11 cellular contexts compared by ENCODE assay signal in the genomic region with DNA sequence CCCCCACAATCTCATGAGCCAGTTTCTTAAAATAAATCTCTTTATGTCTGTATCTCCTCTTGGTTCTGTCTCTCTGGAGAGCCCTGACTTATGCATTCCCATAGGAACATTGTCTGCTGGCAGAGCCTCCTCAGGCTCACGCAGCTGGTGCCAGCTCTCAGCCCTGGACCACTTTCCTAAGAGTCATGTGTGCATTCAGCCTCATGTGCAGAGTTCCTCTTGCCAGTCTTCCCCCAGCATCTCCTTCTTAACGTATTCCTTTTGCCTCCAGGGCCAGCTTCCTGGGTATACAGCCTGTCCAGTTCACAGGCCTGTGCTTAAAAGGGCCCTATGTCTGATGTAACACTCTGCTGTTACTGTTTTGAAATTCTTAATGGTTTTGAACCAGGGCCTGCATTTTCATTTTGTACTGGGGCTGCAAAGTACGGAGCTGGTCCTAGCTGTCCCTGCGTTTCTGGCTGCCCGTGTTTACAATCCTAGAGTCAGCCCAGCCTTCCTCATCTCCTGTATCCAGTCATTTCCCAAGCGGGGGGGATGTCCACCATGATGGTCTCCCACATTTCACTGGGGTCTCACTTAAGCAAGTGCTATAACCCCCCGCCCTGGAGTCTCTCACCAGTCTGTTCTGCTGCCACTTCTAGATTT. TPM values are rescaled to one million over a fixed set of nuclear protein-coding genes. Genes with fewer than 3 reads are reported as not detected.
DNase-seq lines count a peak whose midpoint lies in the region; ATAC-seq and TF ChIP-seq lines count a peak whose summit lies in the region.
"Had no signal": no experiment of that assay in that cellular context is flagged by ENCODE, and none has a peak within 500 bp of the region (broad histone marks: within the 10 kb centered on the region; RNA-seq: fewer than 3 reads in every experiment).

No MANE protein-coding gene starts in this region.

- WGBS in GM23248 (ENCODE audit: low coverage in 1 of 2, low lambda C conversion rate in 2 of 2, missing lambda C conversion rate in 2 of 2), 2 experiments = 40 to 45% methylated on average over 7 of the region's 7 CpGs

- no peak for ATAC-seq in Panc1
- no peak for ATAC-seq in stimulated activated memory B cell treated with anti-CD40 and anti-IgM and Interleukin-4, amounts not matched to agents 10 μg/mL and 1 μg/mL and 100 μg/mL, for 72 hours
- ATAC-seq in GM21528 (IDR thresholded peaks at IDR 0.05; ENCODE audit: low FRiP score, unreplicated experiment) = no peak
- ATAC-seq: GM23338 had no signal

- peaks cover 63% of the 10 kb centered on the region for H3K36me3 Mint-ChIP-seq in stimulated activated memory B cell treated with anti-CD40 and anti-IgM and Interleukin-4, amounts not matched to agents 10 μg/mL and 1 μg/mL and 100 μg/mL, for 72 hours

- H3K36me3 ChIP-seq in GM23248 (ENCODE audit: low read depth) (no peaks in the 10 kb centered on the region), Panc1 (ENCODE audit: control insufficient read depth, insufficient read depth, low read length) (no peaks in the 10 kb centered on the region), left ventricle myocardium inferior (no peaks in the 10 kb centered on the region)

- intact Hi-C loops in Panc1 (cut with micrococcal nuclease; ENCODE audit: unreplicated experiment) = no loop called here
- intact Hi-C loops in left ventricle myocardium inferior (cut with micrococcal nuclease) = no loop called here

- H3K79me2 ChIP-seq in GM23248 (ENCODE audit: insufficient read depth) = no peaks in the 10 kb centered on the region

- H3K4me1 Mint-ChIP-seq in stimulated activated memory B cell treated with anti-CD40 and anti-IgM and Interleukin-4, amounts not matched to agents 10 μg/mL and 1 μg/mL and 100 μg/mL, for 72 hours = peaks cover 99% of the 10 kb centered on the region

- H3K27me3 Mint-ChIP-seq in stimulated activated memory B cell treated with anti-CD40 and anti-IgM and Interleukin-4, amounts not matched to agents 10 μg/mL and 1 μg/mL and 100 μg/mL, for 72 hours = no peaks in the 10 kb centered on the region

- H3K9ac ChIP-seq in GM23248 = no peak overlapping the region

- H3K4me1 ChIP-seq in GM23248 (ENCODE audit: insufficient read depth) (peaks cover 10% of the 10 kb centered on the region), Panc1 (ENCODE audit: control insufficient read depth, insufficient read depth, low read length) (peaks cover 7% of the 10 kb centered on the region), left ventricle myocardium inferior (peaks cover 58% of the 10 kb centered on the region)

- peak overlapping the region; percentile 72 for H3K27ac Mint-ChIP-seq in stimulated activated memory B cell treated with anti-CD40 and anti-IgM and Interleukin-4, amounts not matched to agents 10 μg/mL and 1 μg/mL and 100 μg/mL, for 72 hours
- H3K27ac Mint-ChIP-seq: GM23338 had no signal

- H3K9me2 ChIP-seq in GM23248 (ENCODE audit: insufficient read depth) = no peaks in the 10 kb centered on the region

- H3K4me3 ChIP-seq in GM23248 = no peak overlapping the region
- no peak overlapping the region for H3K4me3 ChIP-seq in Panc1 (ENCODE audit: low read depth in 2 of 2, low read length in 2 of 2)
- H3K4me3 ChIP-seq in left ventricle myocardium inferior = no peak overlapping the region
- H3K4me3 ChIP-seq: GM23338 had no signal

- CTCF ChIA-PET in Panc1 (lab: Charles Lee) = interaction anchor here (0.7 kb wide), 1 partner anchor 25 kb away, joined by 4 read pairs; no protein-coding TSS in a partner anchor

- H3K4me3 Mint-ChIP-seq in stimulated activated memory B cell treated with anti-CD40 and anti-IgM and Interleukin-4, amounts not matched to agents 10 μg/mL and 1 μg/mL and 100 μg/mL, for 72 hours = no peak overlapping the region
- H3K4me3 Mint-ChIP-seq: GM23338 had no signal

- no peaks in the 10 kb centered on the region; the same call in 1 of the 2 replicates for H4K20me1 ChIP-seq in GM23248 (ENCODE audit: insufficient read depth)

- DNase-seq in GM23248 (peak; percentile 29), Panc1 (ENCODE audit: low read depth, low spot score) (no peak), left ventricle myocardium inferior (no peak), cerebellar cortex (ENCODE audit: low spot score) (no peak), NCI-H510A (lab: John Stamatoyannopoulos, UW) (no peak)
- DNase-seq: amniotic stem cell, KBM-7, NCI-H748 treated with DMSO at 0.1 percent for 48 hours had no signal

- no peak overlapping the region for H2AFZ ChIP-seq in GM23248
- H2AFZ ChIP-seq: GM23338 had no signal

- H3K4me2 ChIP-seq in GM23248 (ENCODE audit: unreplicated experiment) = no peak overlapping the region
- H3K4me2 ChIP-seq: GM23338 had no signal

- POLR2A ChIA-PET in Panc1 (lab: Charles Lee) = interaction anchor here (0.9 kb wide), 1 partner anchor 19 kb away, joined by 3 read pairs; no protein-coding TSS in a partner anchor

- H3K27me3 ChIP-seq in GM23248 (replicated peaks; ENCODE audit: insufficient read depth) (no peaks in the 10 kb centered on the region), Panc1 (ENCODE audit: control insufficient read depth, insufficient read depth, low read length) (no peaks in the 10 kb centered on the region), left ventricle myocardium inferior (ENCODE audit: low read depth) (no peaks in the 10 kb centered on the region)

- H3K27ac ChIP-seq in GM23248 = no peak overlapping the region
- H3K27ac ChIP-seq in Panc1 (ENCODE audit: low read length) = 0 out of 2 replicates have a peak overlapping the region, but pooled peaks have one; percentile 23
- H3K27ac ChIP-seq in left ventricle myocardium inferior (replicated peaks) = peak overlapping the region; percentile 43

- TF ChIP-seq CTCF in Panc1 (IDR thresholded peaks at IDR 0.05) = no peak
- TF ChIP-seq CTCF in left ventricle myocardium inferior (IDR thresholded peaks at IDR 0.05; ENCODE audit: borderline replicate concordance) = no peak

- BruUV-seq in Panc1 (replicated peaks; lab: Mats Ljungman, UMichigan) = no TSS peak

- H3K9me3 Mint-ChIP-seq in stimulated activated memory B cell treated with anti-CD40 and anti-IgM and Interleukin-4, amounts not matched to agents 10 μg/mL and 1 μg/mL and 100 μg/mL, for 72 hours = no peaks in the 10 kb centered on the region
- H3K9me3 Mint-ChIP-seq: GM23338 had no signal

- in situ Hi-C loops in GM23248 (cut with MboI) (no loop called here), Panc1 (cut with HindIII; ENCODE audit: low pct_unique_long_range_greater_than_20kb, low sequenced_read_pairs) (no loop called here)

- no peaks in the 10 kb centered on the region for H3F3A ChIP-seq in GM23248 (ENCODE audit: insufficient read depth)

- H3K9me3 ChIP-seq in GM23248 (ENCODE audit: low read depth) = no peaks in the 10 kb centered on the region
- no peaks in the 10 kb centered on the region for H3K9me3 ChIP-seq in Panc1 (ENCODE audit: control insufficient read depth, insufficient read depth, low read depth, low read length)
- no peaks in the 10 kb centered on the region for H3K9me3 ChIP-seq in left ventricle myocardium inferior (replicated peaks)

RNA-seq across cellular contexts. Expression of a gene that starts 18.1 kb away (rescaled TPM):
- 1.5 and 2.4 TPM in 2 replicates for total RNA-seq in GM23248 (2014; rRNA removed; shearing (Covaris generic))
- 0.57 and 0.71 TPM in 2 replicates for polyA plus RNA-seq in GM23248 (2016; fragmentation: Nextera tagmentation; extraction: Ambion mirVana)
- total RNA-seq in Panc1 (2021; ENCODE audit: unreplicated experiment) (19.1 TPM), left ventricle myocardium inferior (15.2 TPM)
- polyA plus RNA-seq in Panc1 (2012; ENCODE audit: insufficient read length) = 7.7 TPM
